8 cellular contexts compared by ENCODE assay signal in genomic region chr12:69497308-69498026, GRCh38. TPM values are rescaled to one million over a fixed set of nuclear protein-coding genes. Genes with fewer than 3 reads are reported as not detected.
DNase-seq lines count a peak whose midpoint lies in the region; ATAC-seq and TF ChIP-seq lines count a peak whose summit lies in the region.

No MANE protein-coding gene starts in this region.

- H3K4me1 ChIP-seq in neutrophil (ENCODE audit: control insufficient read depth in 1 of 2, insufficient read depth in 1 of 2, low read depth in 1 of 2, low read length in 1 of 2) (no peaks in the 10 kb centered on the region), ascending aorta (peaks cover 0 to 14% of the 10 kb centered on the region in 2 donors)

- H3K27ac ChIP-seq in neutrophil, result peak overlapping the region; percentile 58
- H3K27ac ChIP-seq in RWPE1, result no peak overlapping the region
- no peak overlapping the region for H3K27ac ChIP-seq in ascending aorta

- H3K27ac Mint-ChIP-seq in activated T-cell treated with anti-CD3 and anti-CD28 coated beads, Interleukin-2, amount 50 U/mL, for 72 hours, result peak overlapping the region; percentile 47
- peak overlapping the region; percentile 74 for H3K27ac Mint-ChIP-seq in activated CD8-positive, alpha-beta T cell treated with anti-CD3 and anti-CD28 coated beads for 36 hours

- POLR2A ChIA-PET in activated CD8-positive, alpha-beta T cell treated with anti-CD3 and anti-CD28 coated beads for 36 hours (lab: Charles Lee), result no interaction called here
- POLR2A ChIA-PET in RWPE1 (lab: Yijun Ruan, JAX; ENCODE audit: low non-redundant PET), result no interaction called here

- peak overlapping the region; percentile 4 to 57 for H3K4me3 Mint-ChIP-seq in activated T-cell treated with anti-CD3 and anti-CD28 coated beads, Interleukin-2, amount 50 U/mL, for 72 hours
- H3K4me3 Mint-ChIP-seq in activated CD8-positive, alpha-beta T cell treated with anti-CD3 and anti-CD28 coated beads for 36 hours, result peak overlapping the region; percentile 31

- CTCF ChIA-PET in activated CD8-positive, alpha-beta T cell treated with anti-CD3 and anti-CD28 coated beads for 36 hours (lab: Charles Lee), result interaction anchor here (2.5 kb wide), 1 partner anchor 73 kb away, joined by 8 read pairs; no protein-coding TSS in a partner anchor
- CTCF ChIA-PET in RWPE1 (lab: Yijun Ruan, JAX), result interaction anchor here (0.8 kb wide), 1 partner anchor 159 kb away, joined by 3 read pairs; no protein-coding TSS in a partner anchor

- no peaks in the 10 kb centered on the region for H3K36me3 ChIP-seq in neutrophil
- H3K36me3 ChIP-seq in ascending aorta, result peaks cover 0 to 2% of the 10 kb centered on the region in 2 donors

- H3K36me3 Mint-ChIP-seq in activated T-cell treated with anti-CD3 and anti-CD28 coated beads, Interleukin-2, amount 50 U/mL, for 72 hours (ENCODE audit: insufficient read depth in 2 of 2), result peaks cover 0 to 1% of the 10 kb centered on the region in 2 donors
- peaks cover 5% of the 10 kb centered on the region for H3K36me3 Mint-ChIP-seq in activated CD8-positive, alpha-beta T cell treated with anti-CD3 and anti-CD28 coated beads for 36 hours (ENCODE audit: low read depth)

- TF ChIP-seq CTCF in activated CD8-positive, alpha-beta T cell treated with anti-CD3 and anti-CD28 coated beads for 36 hours (IDR thresholded peaks at IDR 0.05), result no peak
- TF ChIP-seq CTCF in neutrophil (IDR thresholded peaks at IDR 0.05) (no peak), RWPE1 (conservative IDR thresholded peaks at IDR 0.05; ENCODE audit: low read depth) (no peak), ascending aorta (IDR thresholded peaks at IDR 0.05) (no peak)

- H3K9me3 Mint-ChIP-seq in activated T-cell treated with anti-CD3 and anti-CD28 coated beads, Interleukin-2, amount 50 U/mL, for 72 hours, result no peaks in the 10 kb centered on the region
- H3K9me3 Mint-ChIP-seq in activated CD8-positive, alpha-beta T cell treated with anti-CD3 and anti-CD28 coated beads for 36 hours, result no peaks in the 10 kb centered on the region

- H3K27me3 Mint-ChIP-seq in activated T-cell treated with anti-CD3 and anti-CD28 coated beads, Interleukin-2, amount 50 U/mL, for 72 hours (ENCODE audit: low read depth), result no peaks in the 10 kb centered on the region
- no peaks in the 10 kb centered on the region for H3K27me3 Mint-ChIP-seq in activated CD8-positive, alpha-beta T cell treated with anti-CD3 and anti-CD28 coated beads for 36 hours

- peak in 1 of 2 donors; percentile 48 for ATAC-seq in activated T-cell treated with anti-CD3 and anti-CD28 coated beads, Interleukin-2, amount 50 U/mL, for 72 hours (replicated peaks in 1 of 2)
- peak; percentile 93 for ATAC-seq in HG03039 (IDR thresholded peaks at IDR 0.05; ENCODE audit: unreplicated experiment)
- peak; percentile 76 for ATAC-seq in activated CD8-positive, alpha-beta T cell treated with anti-CD3 and anti-CD28 coated beads for 36 hours

- H3K4me1 Mint-ChIP-seq in activated T-cell treated with anti-CD3 and anti-CD28 coated beads, Interleukin-2, amount 50 U/mL, for 72 hours (ENCODE audit: low read depth), result peaks cover 38% of the 10 kb centered on the region
- peaks cover 39% of the 10 kb centered on the region for H3K4me1 Mint-ChIP-seq in activated CD8-positive, alpha-beta T cell treated with anti-CD3 and anti-CD28 coated beads for 36 hours (ENCODE audit: low read depth)

- H3K4me3 ChIP-seq in neutrophil (ENCODE audit: low read depth in 1 of 2, low read length in 1 of 2) (no peak overlapping the region), ascending aorta (no peak overlapping the region)

- no peaks in the 10 kb centered on the region for H3K27me3 ChIP-seq in neutrophil
- H3K27me3 ChIP-seq in ascending aorta, result no peaks in the 10 kb centered on the region

- intact Hi-C loops in activated CD8-positive, alpha-beta T cell treated with anti-CD3 and anti-CD28 coated beads for 36 hours (cut with micrococcal nuclease), result no loop called here
- intact Hi-C loops in ascending aorta (cut with DNase I), result no loop called here

- DNase-seq in activated T-cell treated with anti-CD3 and anti-CD28 coated beads, Interleukin-2, amount 50 U/mL, for 72 hours, result no peak
- DNase-seq in activated T-cell treated with anti-CD3 and anti-CD28 coated beads, Interleukin-2, amount 50 U/mL, for 48 hours, result no peak
- no peak for DNase-seq in activated CD8-positive, alpha-beta T cell treated with anti-CD3 and anti-CD28 coated beads for 36 hours
- DNase-seq in RWPE1 (ENCODE audit: low spot score), result no peak
- no peak for DNase-seq in ascending aorta (ENCODE audit: low spot score in 2 of 2)
- no peak for DNase-seq in H4 (ENCODE audit: low spot score)

- no peaks in the 10 kb centered on the region for H3K9me3 ChIP-seq in neutrophil
- no peaks in the 10 kb centered on the region for H3K9me3 ChIP-seq in ascending aorta

RNA-seq across cellular contexts. Expression of gene FRS2, which starts 27.3 kb away (rescaled TPM):
- 10 to 100 TPM; 13.0 to 13.2 TPM for total RNA-seq in activated T-cell treated with anti-CD3 and anti-CD28 coated beads, Interleukin-2, amount 50 U/mL, for 72 hours
- 10 to 100 TPM in 1 of 2 experiments, 1 to 10 TPM in 1; 8.3 to 10.5 TPM for total RNA-seq in activated CD8-positive, alpha-beta T cell treated with anti-CD3 and anti-CD28 coated beads for 36 hours
- total RNA-seq in ascending aorta, result 37.7 TPM
- 17.8 and 34.4 TPM in 2 replicates for total RNA-seq in H4 (2014; rRNA removed; shearing (Covaris generic))
